23 cellular contexts compared by ENCODE assay signal in genomic region chr2:233851169-233851568, GRCh38.
"Had no signal": no experiment of that assay in that cellular context is flagged by ENCODE, and none has a peak within 500 bp of the region (broad histone marks: within the 10 kb centered on the region; RNA-seq: fewer than 3 reads in every experiment).

No MANE protein-coding gene starts in this region.

- ATAC-seq: activated CD8-positive, alpha-beta memory T cell treated with anti-CD3 and anti-CD28 coated beads, Interleukin-2, amount 10 ng/mL, durations not matched to agents 7 days and 5 days; activated CD8-positive, alpha-beta T cell treated with anti-CD3 and anti-CD28 coated beads for 36 hours; heart right ventricle; left cardiac atrium; WTC11 had no signal

- H3K27me3 ChIP-seq: breast epithelium, vagina had no signal

- H3K9me3 Mint-ChIP-seq: activated CD8-positive, alpha-beta T cell treated with anti-CD3 and anti-CD28 coated beads for 36 hours; endodermal cell; type B pancreatic cell; WTC11 had no signal

- H3K27ac Mint-ChIP-seq: activated CD8-positive, alpha-beta T cell treated with anti-CD3 and anti-CD28 coated beads for 36 hours; activated naive CD8-positive, alpha-beta T cell; endodermal cell; type B pancreatic cell; WTC11 had no signal

- DNase-seq: activated CD8-positive, alpha-beta memory T cell treated with anti-CD3 and anti-CD28 coated beads, Interleukin-2, amount 10 ng/mL, durations not matched to agents 7 days and 5 days; activated CD8-positive, alpha-beta T cell treated with anti-CD3 and anti-CD28 coated beads for 36 hours; activated gamma-delta T cell; activated T-cell treated with anti-CD3 and anti-CD28 coated beads for 4 hours; amniotic stem cell; cerebellar nuclear complex; endodermal cell; heart right ventricle; islet precursor cell; left cardiac atrium; midbrain; stimulated activated CD4-positive, alpha-beta T cell treated with anti-CD3 and anti-CD28 coated beads, Interleukin-4, amount 100 ng/mL, for 1 hour; stimulated activated naive CD4-positive, alpha-beta T cell; T-helper 1 cell; T1000 had no signal

- H3K27ac ChIP-seq: breast epithelium, coronary artery, epithelial cell of prostate, heart right ventricle, thoracic aorta, vagina had no signal

- H3K9me3 ChIP-seq: breast epithelium, heart right ventricle, thoracic aorta, vagina had no signal

- H3K27me3 Mint-ChIP-seq: activated CD8-positive, alpha-beta memory T cell treated with anti-CD3 and anti-CD28 coated beads, Interleukin-2, amount 10 ng/mL, durations not matched to agents 7 days and 5 days; type B pancreatic cell had no signal

- H3K36me3 ChIP-seq: breast epithelium, thoracic aorta, vagina had no signal

- H3K4me3 ChIP-seq: breast epithelium, coronary artery, heart right ventricle, thoracic aorta, vagina had no signal

- H3K36me3 Mint-ChIP-seq: activated naive CD8-positive, alpha-beta T cell had no signal

- H3K4me3 Mint-ChIP-seq: activated naive CD8-positive, alpha-beta T cell had no signal

- H3K4me1 ChIP-seq: breast epithelium had no signal
